In genomic region chr17:82031885-82032627, GRCh38 we compare ENCODE assay signal across 1 cellular context.
A peak's percentile ranks its signal among the peaks of the same experiment; 100 is the strongest.
TF ChIP-seq lines count a peak whose summit lies in the region.

No MANE protein-coding gene starts in this region.

TF ChIP-seq in HepG2, 621 proteins besides CTCF, POLR2A, EP300 and RAD21:
- TF ChIP-seq ZNF629 (CRISPR knock-in tag; conservative IDR thresholded peaks at IDR 0.05) = no peak
- TF ChIP-seq SIX1 (CRISPR knock-in tag; IDR thresholded peaks at IDR 0.05; ENCODE audit: borderline replicate concordance) = no peak
- TF ChIP-seq TFE3 (CRISPR knock-in tag; IDR thresholded peaks at IDR 0.05) = no peak
- TF ChIP-seq GABPB1 (CRISPR knock-in tag; IDR thresholded peaks at IDR 0.05) = peak; percentile 20; the same call in 1 of the 2 replicates
- TF ChIP-seq AGO1 (IDR thresholded peaks at IDR 0.05; ENCODE audit: low read depth, low read length, poor library complexity, severe bottlenecking) = peak; percentile 63
- TF ChIP-seq AGO2 (optimal IDR thresholded peaks at IDR 0.05; ENCODE audit: low read depth, low read length) = peak; percentile 95
- TF ChIP-seq ZNF672 (CRISPR knock-in tag; IDR thresholded peaks at IDR 0.05) = no peak
- no peak for TF ChIP-seq KMT2A (CRISPR knock-in tag; IDR thresholded peaks at IDR 0.05)
- no peak for TF ChIP-seq ATRX (CRISPR knock-in tag; IDR thresholded peaks at IDR 0.05; ENCODE audit: borderline replicate concordance)
- TF ChIP-seq ZNF687 (CRISPR knock-in tag; IDR thresholded peaks at IDR 0.05) = peak; percentile 32
- TF ChIP-seq XBP1 (CRISPR knock-in tag; IDR thresholded peaks at IDR 0.05) = no peak
- 0 out of 2 replicates have a peak, but pooled peaks have one; percentile 19 for TF ChIP-seq MYC (CRISPR knock-in tag; IDR thresholded peaks at IDR 0.05; ENCODE audit: borderline replicate concordance)
- peak; percentile 19 for TF ChIP-seq HNRNPLL (IDR thresholded peaks at IDR 0.05; ENCODE audit: low read depth, low read length, poor library complexity, severe bottlenecking)
- no peak for TF ChIP-seq ZBTB43 (CRISPR knock-in tag; conservative IDR thresholded peaks at IDR 0.05)
- TF ChIP-seq ZNF17 (CRISPR knock-in tag; IDR thresholded peaks at IDR 0.05) = no peak
- TF ChIP-seq THRA (CRISPR knock-in tag; IDR thresholded peaks at IDR 0.05; ENCODE audit: borderline replicate concordance) = 0 out of 2 replicates have a peak, but pooled peaks have one; percentile 25
- TF ChIP-seq ZNF609 (CRISPR knock-in tag; IDR thresholded peaks at IDR 0.05; ENCODE audit: borderline replicate concordance) = no peak
- peak; percentile 69 for TF ChIP-seq RBFOX2 (IDR thresholded peaks at IDR 0.05; ENCODE audit: low read depth, low read length)
- TF ChIP-seq E2F2 (CRISPR knock-in tag; IDR thresholded peaks at IDR 0.05; ENCODE audit: borderline replicate concordance) = no peak
- TF ChIP-seq TCF12 (IDR thresholded peaks at IDR 0.05) = no peak
- 0 out of 2 replicates have a peak, but pooled peaks have one; percentile 25 for TF ChIP-seq TCF12 (CRISPR knock-in tag; IDR thresholded peaks at IDR 0.05)
- TF ChIP-seq HNRNPK (IDR thresholded peaks at IDR 0.05; ENCODE audit: low read depth, low read length, poor library complexity, severe bottlenecking) = peak; percentile 55
